12 cellular contexts compared by ENCODE assay signal in genomic region chr4:152079543-152080293, GRCh38.
A peak's percentile ranks its signal among the peaks of the same experiment; 100 is the strongest.
DNase-seq lines count a peak whose midpoint lies in the region; ATAC-seq and TF ChIP-seq lines count a peak whose summit lies in the region.
"Had no signal": no experiment of that assay in that cellular context is flagged by ENCODE, and none has a peak within 500 bp of the region (broad histone marks: within the 10 kb centered on the region; RNA-seq: fewer than 3 reads in every experiment).

No MANE protein-coding gene starts in this region.

- H3K36me3 ChIP-seq in effector memory CD4-positive, alpha-beta T cell (ENCODE audit: control insufficient read depth, insufficient read depth, low read length), result no peaks in the 10 kb centered on the region
- no peaks in the 10 kb centered on the region for H3K36me3 ChIP-seq in tibial nerve
- H3K36me3 ChIP-seq: thoracic aorta had no signal

- H3K9me3 Mint-ChIP-seq in activated CD4-positive, alpha-beta T cell treated with anti-CD3 and anti-CD28 coated beads for 36 hours (ENCODE audit: low read depth), result peaks cover 5% of the 10 kb centered on the region

- no peak for TF ChIP-seq POLR2A in tibial nerve (IDR thresholded peaks at IDR 0.05)

- no peak overlapping the region for H3K4me3 Mint-ChIP-seq in activated CD4-positive, alpha-beta T cell treated with anti-CD3 and anti-CD28 coated beads for 36 hours

- H3K27me3 Mint-ChIP-seq in activated CD4-positive, alpha-beta T cell treated with anti-CD3 and anti-CD28 coated beads for 36 hours, result no peaks in the 10 kb centered on the region

- no peak overlapping the region for H3K4me3 ChIP-seq in effector memory CD4-positive, alpha-beta T cell (ENCODE audit: insufficient read depth, low read depth, low read length, poor library complexity, severe bottlenecking)
- H3K4me3 ChIP-seq in tibial nerve, result no peak overlapping the region
- H3K4me3 ChIP-seq: lung, thoracic aorta had no signal

- ATAC-seq in activated CD4-positive, alpha-beta T cell treated with anti-CD3 and anti-CD28 coated beads for 36 hours, result peak; percentile 90
- ATAC-seq in HG02610 (IDR thresholded peaks at IDR 0.05; ENCODE audit: unreplicated experiment) (peak; percentile 81), GM19351 (IDR thresholded peaks at IDR 0.05; ENCODE audit: unreplicated experiment) (no peak)
- ATAC-seq: SK-N-SH treated with all-trans-retinoic acid at 6 μM for 48 hours had no signal

- POLR2A ChIA-PET in activated CD4-positive, alpha-beta T cell treated with anti-CD3 and anti-CD28 coated beads for 36 hours (lab: Charles Lee), result interaction anchor here (0.6 kb wide), 1 partner anchor 150 kb away, joined by 4 read pairs; no protein-coding TSS in a partner anchor

- intact Hi-C loops in activated CD4-positive, alpha-beta T cell treated with anti-CD3 and anti-CD28 coated beads for 36 hours (cut with DNase I, micrococcal nuclease), result no loop called here

- no peaks in the 10 kb centered on the region for H3K36me3 Mint-ChIP-seq in activated CD4-positive, alpha-beta T cell treated with anti-CD3 and anti-CD28 coated beads for 36 hours (ENCODE audit: low read depth)

- CTCF ChIA-PET in activated CD4-positive, alpha-beta T cell treated with anti-CD3 and anti-CD28 coated beads for 36 hours (lab: Charles Lee), result interaction anchor here (0.6 to 1.3 kb wide), 2 partner anchors 15 to 261 kb away, joined by 3 to 4 read pairs; no protein-coding TSS in a partner anchor

- H3K9me3 ChIP-seq in effector memory CD4-positive, alpha-beta T cell (ENCODE audit: control insufficient read depth, low read length), result no peaks in the 10 kb centered on the region
- no peaks in the 10 kb centered on the region for H3K9me3 ChIP-seq in tibial nerve
- H3K9me3 ChIP-seq: thoracic aorta had no signal

- TF ChIP-seq CTCF in tibial nerve (IDR thresholded peaks at IDR 0.05), result no peak

- peaks cover 19% of the 10 kb centered on the region for H3K4me1 ChIP-seq in effector memory CD4-positive, alpha-beta T cell (ENCODE audit: control insufficient read depth, insufficient read depth, low read length, poor library complexity, severe bottlenecking)
- H3K4me1 ChIP-seq in tibial nerve, result no peaks in the 10 kb centered on the region

- no peaks in the 10 kb centered on the region for H3K27me3 ChIP-seq in effector memory CD4-positive, alpha-beta T cell (replicated peaks; ENCODE audit: control insufficient read depth, insufficient read depth, low read length, poor library complexity, severe bottlenecking)
- no peaks in the 10 kb centered on the region for H3K27me3 ChIP-seq in tibial nerve

- H3K27ac ChIP-seq in effector memory CD4-positive, alpha-beta T cell (ENCODE audit: insufficient read depth, low read length, poor library complexity, severe bottlenecking), result peak overlapping the region; percentile 53
- H3K27ac ChIP-seq in tibial nerve, result no peak overlapping the region
- H3K27ac ChIP-seq: 22Rv1, thoracic aorta had no signal

- no peak for TF ChIP-seq EP300 in tibial nerve (IDR thresholded peaks at IDR 0.05)

- DNase-seq in activated CD4-positive, alpha-beta T cell treated with anti-CD3 and anti-CD28 coated beads for 36 hours, result peak; percentile 67
- DNase-seq in activated CD4-positive, alpha-beta T cell treated with anti-CD3 and anti-CD28 coated beads, Interleukin-2, amount 50 U/mL, for 4 hours, result no peak
- DNase-seq in activated CD4-positive, CD25-positive, alpha-beta regulatory T cell treated with anti-CD3 and anti-CD28 coated beads, Interleukin-2, amount 50 U/mL, for 72 hours, result peak; percentile 45
- peak in 2 of 3 donors; percentile 17 to 23 for DNase-seq in effector memory CD4-positive, alpha-beta T cell
- DNase-seq in cerebellar nuclear complex (lab: John Stamatoyannopoulos, UW) (no peak), tibial nerve (ENCODE audit: low spot score in 2 of 2) (no peak)

- peak overlapping the region; percentile 86 for H3K27ac Mint-ChIP-seq in activated CD4-positive, alpha-beta T cell treated with anti-CD3 and anti-CD28 coated beads for 36 hours

- 88 to 91% methylated on average over 6 of the region's 6 CpGs for WGBS in tibial nerve, 2 donors

- H3K4me1 Mint-ChIP-seq in activated CD4-positive, alpha-beta T cell treated with anti-CD3 and anti-CD28 coated beads for 36 hours, result peaks cover 58% of the 10 kb centered on the region

Comparison
In these comparisons a context has a peak if more than half of its experiments do, and no peak if none do; other contexts are left out.
1. DNase-seq: peak in activated CD4-positive, alpha-beta T cell treated with anti-CD3 and anti-CD28 coated beads for 36 hours (single experiment), activated CD4-positive, CD25-positive, alpha-beta regulatory T cell treated with anti-CD3 and anti-CD28 coated beads, Interleukin-2, amount 50 U/mL, for 72 hours (single experiment) and effector memory CD4-positive, alpha-beta T cell (2 of 3); none in activated CD4-positive, alpha-beta T cell treated with anti-CD3 and anti-CD28 coated beads, Interleukin-2, amount 50 U/mL, for 4 hours (0 of 2), cerebellar nuclear complex (0 of 2) and tibial nerve (0 of 2).